Comparison of ENCODE assay signal across 12 cellular contexts in the genomic region with DNA sequence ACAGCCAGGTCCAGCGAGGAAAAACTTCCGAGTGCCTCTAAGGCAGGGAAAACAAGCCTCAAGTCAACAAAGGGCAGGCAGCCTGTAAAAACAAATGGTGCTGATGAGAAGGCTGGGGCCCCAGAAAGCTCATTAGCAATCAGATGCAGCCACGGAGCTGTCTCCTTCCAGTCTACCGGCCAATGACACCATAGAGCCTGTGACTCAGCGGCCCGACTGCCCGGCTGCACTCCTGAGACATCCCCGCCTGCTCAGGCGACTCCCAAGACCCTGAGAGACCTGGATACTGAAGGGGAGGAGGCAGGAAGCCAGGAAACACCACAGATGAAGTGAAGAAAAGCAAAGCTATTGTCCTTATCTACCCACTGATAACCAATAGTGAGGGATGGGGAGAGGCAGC.
A peak's percentile ranks its signal among the peaks of the same experiment; 100 is the strongest.
DNase-seq lines count a peak whose midpoint lies in the region; ATAC-seq and TF ChIP-seq lines count a peak whose summit lies in the region.
"Had no signal": no experiment of that assay in that cellular context is flagged by ENCODE, and none has a peak within 500 bp of the region (broad histone marks: within the 10 kb centered on the region; RNA-seq: fewer than 3 reads in every experiment).

No MANE protein-coding gene starts in this region.

- H2BK15ac ChIP-seq in mesendoderm (replicated peaks; ENCODE audit: low read depth), result no peak overlapping the region

- H2BK120ac ChIP-seq in mesendoderm (ENCODE audit: low read depth, low read length), result no peak overlapping the region

- H3K4me3 ChIP-seq in mesendoderm (ENCODE audit: low read length), result no peak overlapping the region
- no peak overlapping the region for H3K4me3 ChIP-seq in Peyer's patch

- no peak for TF ChIP-seq POLR2A in Peyer's patch (IDR thresholded peaks at IDR 0.05)

- H3K27me3 ChIP-seq in mesendoderm (ENCODE audit: insufficient read depth, low read length, poor library complexity) (no peaks in the 10 kb centered on the region), Peyer's patch (no peaks in the 10 kb centered on the region)

- H3K36me3 ChIP-seq in mesendoderm (ENCODE audit: control insufficient read depth, insufficient read depth, low read length) (no peaks in the 10 kb centered on the region), Peyer's patch (no peaks in the 10 kb centered on the region)

- H2AK5ac ChIP-seq in mesendoderm (ENCODE audit: low read length), result no peak overlapping the region

- DNase-seq in AG20443 (ENCODE audit: low spot score) (peak; percentile 25), NCI-H82 treated with DMSO at 0.1 percent for 48 hours (lab: John Stamatoyannopoulos, UW; ENCODE audit: unreplicated experiment) (peak; percentile 29), endothelial cell (ENCODE audit: low spot score) (peak; percentile 63), mesendoderm (peak; percentile 99), Peyer's patch (no peak), AG08396 (ENCODE audit: low spot score) (no peak)
- no peak for DNase-seq in activated T-helper 2 cell treated with anti-CD3 and anti-CD28 coated beads, Interferon-gamma antibody, Interleukin-2, Interleukin-4, amounts not matched to agents 10 μg/mL and 5 μg/mL and 100 μg/mL, durations not matched to agents 14 hours and 24 hours and 36 hours (ENCODE audit: low spot score)
- DNase-seq: ACHN; activated CD4-positive, alpha-beta T cell treated with anti-CD3 and anti-CD28 coated beads, Interleukin-2, amount 10 ng/mL, durations not matched to agents 7 days and 5 days had no signal

- H3K23ac ChIP-seq in mesendoderm (ENCODE audit: low read length), result no peak overlapping the region

- peak overlapping the region; percentile 98 for H3K27ac Mint-ChIP-seq in endothelial cell (ENCODE audit: unreplicated experiment)
- H3K27ac Mint-ChIP-seq in activated T-helper 2 cell treated with anti-CD3 and anti-CD28 coated beads, Interferon-gamma antibody, Interleukin-2, Interleukin-4, amounts not matched to agents 10 μg/mL and 5 μg/mL and 100 μg/mL, durations not matched to agents 14 hours and 24 hours and 36 hours, result no peak overlapping the region
- H3K27ac Mint-ChIP-seq: activated CD4-positive, alpha-beta T cell treated with anti-CD3 and anti-CD28 coated beads, Interleukin-2, amount 10 ng/mL, durations not matched to agents 7 days and 5 days; memory B cell had no signal

- H3K4me2 ChIP-seq in mesendoderm (ENCODE audit: low read length), result no peak overlapping the region

- H3K27ac ChIP-seq in mesendoderm (ENCODE audit: low read depth, low read length) (peak overlapping the region; percentile 72), Peyer's patch (no peak overlapping the region)

- peak overlapping the region; percentile 24 for H2BK5ac ChIP-seq in mesendoderm (ENCODE audit: low read length)

- H4K8ac ChIP-seq in mesendoderm (ENCODE audit: low read depth, low read length), result no peak overlapping the region

- H3K27me3 Mint-ChIP-seq in endothelial cell (ENCODE audit: unreplicated experiment), result no peaks in the 10 kb centered on the region
- no peaks in the 10 kb centered on the region for H3K27me3 Mint-ChIP-seq in activated T-helper 2 cell treated with anti-CD3 and anti-CD28 coated beads, Interferon-gamma antibody, Interleukin-2, Interleukin-4, amounts not matched to agents 10 μg/mL and 5 μg/mL and 100 μg/mL, durations not matched to agents 14 hours and 24 hours and 36 hours (ENCODE audit: low read depth)
- H3K27me3 Mint-ChIP-seq: memory B cell had no signal

- no CpG with 5 or more reads among the region's 9 CpGs for WGBS in mesendoderm (ENCODE audit: extremely low coverage, insufficient coverage, low lambda C conversion rate)

- H3K4ac ChIP-seq in mesendoderm (ENCODE audit: low read depth, low read length), result no peak overlapping the region

- H3K18ac ChIP-seq in mesendoderm (ENCODE audit: low read length), result peak overlapping the region; percentile 88

- no peak overlapping the region for H4K5ac ChIP-seq in mesendoderm (ENCODE audit: low read length)

- H3K79me2 ChIP-seq in mesendoderm (ENCODE audit: control insufficient read depth, insufficient read depth, low read length), result no peaks in the 10 kb centered on the region

- H3K9me3 ChIP-seq in Peyer's patch, result no peaks in the 10 kb centered on the region

- H3K9me3 Mint-ChIP-seq in endothelial cell (ENCODE audit: unreplicated experiment), result no peaks in the 10 kb centered on the region
- H3K9me3 Mint-ChIP-seq in activated T-helper 2 cell treated with anti-CD3 and anti-CD28 coated beads, Interferon-gamma antibody, Interleukin-2, Interleukin-4, amounts not matched to agents 10 μg/mL and 5 μg/mL and 100 μg/mL, durations not matched to agents 14 hours and 24 hours and 36 hours, result no peaks in the 10 kb centered on the region
- H3K9me3 Mint-ChIP-seq: activated CD4-positive, alpha-beta T cell treated with anti-CD3 and anti-CD28 coated beads, Interleukin-2, amount 10 ng/mL, durations not matched to agents 7 days and 5 days; central memory CD8-positive, alpha-beta T cell; memory B cell had no signal

- H3K56ac ChIP-seq in mesendoderm (ENCODE audit: low read length), result peak overlapping the region; percentile 73

- intact Hi-C loops in activated T-helper 2 cell treated with anti-CD3 and anti-CD28 coated beads, Interferon-gamma antibody, Interleukin-2, Interleukin-4, amounts not matched to agents 10 μg/mL and 5 μg/mL and 100 μg/mL, durations not matched to agents 14 hours and 24 hours and 36 hours (cut with micrococcal nuclease), result no loop called here

- peak overlapping the region; percentile 33 for H3K9ac ChIP-seq in mesendoderm (ENCODE audit: low read length)

- H3K4me3 Mint-ChIP-seq in endothelial cell (ENCODE audit: unreplicated experiment), result peak overlapping the region; percentile 47
- H3K4me3 Mint-ChIP-seq in activated T-helper 2 cell treated with anti-CD3 and anti-CD28 coated beads, Interferon-gamma antibody, Interleukin-2, Interleukin-4, amounts not matched to agents 10 μg/mL and 5 μg/mL and 100 μg/mL, durations not matched to agents 14 hours and 24 hours and 36 hours (ENCODE audit: low read depth), result no peak overlapping the region
- H3K4me3 Mint-ChIP-seq: activated CD4-positive, alpha-beta T cell treated with anti-CD3 and anti-CD28 coated beads, Interleukin-2, amount 10 ng/mL, durations not matched to agents 7 days and 5 days; central memory CD8-positive, alpha-beta T cell; memory B cell had no signal

- ATAC-seq in GM18868 (IDR thresholded peaks at IDR 0.05; ENCODE audit: unreplicated experiment), result no peak

- no peaks in the 10 kb centered on the region for H3K79me1 ChIP-seq in mesendoderm (ENCODE audit: low read length)

- H3K4me1 Mint-ChIP-seq in endothelial cell (ENCODE audit: unreplicated experiment), result peaks cover 43% of the 10 kb centered on the region
- H3K4me1 Mint-ChIP-seq in activated T-helper 2 cell treated with anti-CD3 and anti-CD28 coated beads, Interferon-gamma antibody, Interleukin-2, Interleukin-4, amounts not matched to agents 10 μg/mL and 5 μg/mL and 100 μg/mL, durations not matched to agents 14 hours and 24 hours and 36 hours (ENCODE audit: low read depth), result no peaks in the 10 kb centered on the region
- H3K4me1 Mint-ChIP-seq: activated CD4-positive, alpha-beta T cell treated with anti-CD3 and anti-CD28 coated beads, Interleukin-2, amount 10 ng/mL, durations not matched to agents 7 days and 5 days; central memory CD8-positive, alpha-beta T cell; memory B cell had no signal

- TF ChIP-seq CTCF in endothelial cell (IDR thresholded peaks at IDR 0.05; ENCODE audit: unreplicated experiment) (no peak), Peyer's patch (IDR thresholded peaks at IDR 0.05) (no peak)

- peaks cover 7% of the 10 kb centered on the region for H3K4me1 ChIP-seq in mesendoderm (ENCODE audit: control insufficient read depth, low read depth, low read length)
- no peaks in the 10 kb centered on the region for H3K4me1 ChIP-seq in Peyer's patch

- no peaks in the 10 kb centered on the region for H3K36me3 Mint-ChIP-seq in endothelial cell (ENCODE audit: low read depth, unreplicated experiment)
- no peaks in the 10 kb centered on the region for H3K36me3 Mint-ChIP-seq in activated T-helper 2 cell treated with anti-CD3 and anti-CD28 coated beads, Interferon-gamma antibody, Interleukin-2, Interleukin-4, amounts not matched to agents 10 μg/mL and 5 μg/mL and 100 μg/mL, durations not matched to agents 14 hours and 24 hours and 36 hours (ENCODE audit: low read depth)
- H3K36me3 Mint-ChIP-seq: memory B cell had no signal

Comparison
In these comparisons a context has a peak if more than half of its experiments do, and no peak if none do; other contexts are left out.
1. DNase-seq: peak in AG20443 (single experiment), NCI-H82 treated with DMSO at 0.1 percent for 48 hours (single experiment), endothelial cell (single experiment) and mesendoderm (single experiment); none in Peyer's patch (0 of 3), AG08396 (single experiment) and activated T-helper 2 cell treated with anti-CD3 and anti-CD28 coated beads, Interferon-gamma antibody, Interleukin-2, Interleukin-4, amounts not matched to agents 10 μg/mL and 5 μg/mL and 100 μg/mL, durations not matched to agents 14 hours and 24 hours and 36 hours (single experiment).